ENCODE assay signal across 9 cellular contexts in the genomic region with DNA sequence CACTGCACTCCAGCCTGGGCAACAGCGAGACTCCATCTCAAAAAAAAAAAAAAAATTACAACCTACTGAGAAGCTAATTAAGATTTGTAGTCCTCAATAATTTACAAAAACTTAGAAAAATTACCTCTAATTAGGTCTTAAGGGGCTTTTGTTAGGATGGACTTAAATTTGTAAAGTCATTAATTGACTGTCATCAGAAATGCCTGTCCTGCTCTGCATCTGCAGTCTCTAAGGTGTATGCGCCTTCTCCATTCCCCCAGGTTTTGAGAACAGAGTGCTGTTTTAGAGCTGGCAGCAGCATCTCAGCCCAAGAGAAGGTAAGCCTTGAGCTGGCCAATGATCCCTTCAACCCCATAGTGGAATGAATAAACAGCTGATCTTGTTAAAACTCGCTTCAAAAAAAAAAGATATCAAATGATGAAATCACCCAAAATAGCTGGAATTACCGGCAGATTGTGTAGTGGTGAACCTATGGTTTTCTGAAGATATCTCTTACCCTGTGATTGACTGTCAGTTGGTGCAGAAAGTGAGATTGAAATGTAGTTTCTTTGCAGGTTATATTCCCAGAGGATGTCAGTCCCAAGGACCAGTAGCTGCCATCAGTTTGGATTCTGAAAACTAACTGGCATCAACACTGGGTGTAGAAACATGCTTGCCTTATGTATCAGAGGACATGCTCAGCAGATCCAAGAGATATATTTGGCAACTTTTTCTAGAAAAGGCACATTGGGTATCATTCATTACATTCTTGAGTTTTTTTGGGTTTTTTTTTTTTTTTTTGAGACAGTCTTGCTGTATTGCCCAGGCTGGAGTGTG. TPM values are rescaled to one million over a fixed set of nuclear protein-coding genes. Genes with fewer than 3 reads are reported as not detected.
DNase-seq lines count a peak whose midpoint lies in the region; ATAC-seq and TF ChIP-seq lines count a peak whose summit lies in the region.
"Had no signal": no experiment of that assay in that cellular context is flagged by ENCODE, and none has a peak within 500 bp of the region (broad histone marks: within the 10 kb centered on the region; RNA-seq: fewer than 3 reads in every experiment).

No MANE protein-coding gene starts in this region.

- H3K27me3 ChIP-seq in Caco-2 (replicated peaks; ENCODE audit: control insufficient read depth, insufficient read depth, low read length) (no peaks in the 10 kb centered on the region), brain microvascular endothelial cell (replicated peaks) (no peaks in the 10 kb centered on the region)

- CTCF ChIA-PET in Caco-2 (lab: Charles Lee) = interaction anchor here (0.7 to 1.1 kb wide), 2 partner anchors 13 to 55 kb away, joined by 3 read pairs; no protein-coding TSS in a partner anchor

- DNase-seq in Caco-2 = no peak
- no peak for DNase-seq in brain microvascular endothelial cell
- DNase-seq in natural killer cell = no peak
- DNase-seq in NCI-H1092 treated with DMSO at 0.1 percent for 48 hours (lab: John Stamatoyannopoulos, UW) = no peak
- DNase-seq in NCI-H146 treated with DMSO at 0.1 percent for 48 hours (lab: John Stamatoyannopoulos, UW; ENCODE audit: unreplicated experiment) = no peak
- DNase-seq: NCI-H1048 had no signal

- ATAC-seq in natural killer cell = no peak
- ATAC-seq in HG02840 (IDR thresholded peaks at IDR 0.05; ENCODE audit: low FRiP score, unreplicated experiment) = no peak
- no peak for ATAC-seq in HG03095 (IDR thresholded peaks at IDR 0.05; ENCODE audit: unreplicated experiment)

- no peaks in the 10 kb centered on the region for H3K9me3 ChIP-seq in Caco-2
- H3K9me3 ChIP-seq in KOPT-K1 (ENCODE audit: insufficient read depth, low read length, poor library complexity, severe bottlenecking) = no peaks in the 10 kb centered on the region

- TF ChIP-seq CTCF in Caco-2 (IDR thresholded peaks at IDR 0.05; ENCODE audit: insufficient read depth in 1 of 2, low read depth in 1 of 2, low read length in 1 of 2, severe bottlenecking in 1 of 2, unreplicated experiment in 1 of 2) (no peak), brain microvascular endothelial cell (IDR thresholded peaks at IDR 0.05; ENCODE audit: low read depth, low read length, missing control alignments) (no peak), natural killer cell (IDR thresholded peaks at IDR 0.05) (no peak)

- H3K9me3 Mint-ChIP-seq in Caco-2 (ENCODE audit: unreplicated experiment) = no peaks in the 10 kb centered on the region
- no peaks in the 10 kb centered on the region for H3K9me3 Mint-ChIP-seq in natural killer cell

- H3K36me3 ChIP-seq in Caco-2 (ENCODE audit: control insufficient read depth, insufficient read depth, low read length) = peaks cover 24% of the 10 kb centered on the region
- peaks cover 67% of the 10 kb centered on the region for H3K36me3 ChIP-seq in KOPT-K1 (ENCODE audit: insufficient read depth, low read length)
- H3K36me3 ChIP-seq in brain microvascular endothelial cell (replicated peaks) = peaks cover 63% of the 10 kb centered on the region

- no TSS peak for BruUV-seq in Caco-2 (replicated peaks; lab: Mats Ljungman, UMichigan)

- peaks cover 82% of the 10 kb centered on the region for H3K36me3 Mint-ChIP-seq in Caco-2 (ENCODE audit: insufficient read depth, unreplicated experiment)
- no peaks in the 10 kb centered on the region for H3K36me3 Mint-ChIP-seq in natural killer cell

- in situ Hi-C loops in brain microvascular endothelial cell (cut with HindIII; ENCODE audit: low pct_ligation_motif_present, low sequenced_read_pairs) = no loop called here

- peaks cover 47% of the 10 kb centered on the region for H3K4me1 ChIP-seq in Caco-2

- H3K27ac ChIP-seq in KOPT-K1 (ENCODE audit: low read depth, low read length, poor library complexity, severe bottlenecking) = peak overlapping the region; percentile 93
- no peak overlapping the region for H3K27ac ChIP-seq in brain microvascular endothelial cell

- peaks cover 27% of the 10 kb centered on the region for H3K4me1 Mint-ChIP-seq in Caco-2 (ENCODE audit: low read depth, unreplicated experiment)
- H3K4me1 Mint-ChIP-seq in natural killer cell = peaks cover 40 to 56% of the 10 kb centered on the region in 2 donors

- H3K27me3 Mint-ChIP-seq in Caco-2 (ENCODE audit: insufficient read depth, unreplicated experiment) (no peaks in the 10 kb centered on the region), natural killer cell (ENCODE audit: low read depth in 2 of 2) (no peaks in the 10 kb centered on the region)

- H3K4me3 Mint-ChIP-seq in Caco-2 (ENCODE audit: unreplicated experiment) = peak overlapping the region; percentile 86
- H3K4me3 Mint-ChIP-seq in natural killer cell = peak overlapping the region; percentile 4

- POLR2A ChIA-PET in Caco-2 (lab: Charles Lee) = interaction anchor here (1.3 kb wide), 1 partner anchor 580 kb away, joined by 5 read pairs; no protein-coding TSS in a partner anchor

- intact Hi-C loops in Caco-2 (cut with micrococcal nuclease; ENCODE audit: unreplicated experiment) = loop anchor here (5.0 kb wide), 1 partner anchor 154 kb away; no protein-coding TSS in a partner anchor
- intact Hi-C loops in natural killer cell (cut with micrococcal nuclease) = no loop called here

- peak overlapping the region; percentile 91; the same call in 1 of the 2 replicates for H3K4me3 ChIP-seq in Caco-2 (ENCODE audit: low read depth, low read length)
- H3K4me3 ChIP-seq in brain microvascular endothelial cell (ENCODE audit: low read depth, low read length) = peak overlapping the region; percentile 94

- peak overlapping the region; percentile 93 for H3K27ac Mint-ChIP-seq in Caco-2 (ENCODE audit: unreplicated experiment)
- peak overlapping the region; percentile 96 to 98 for H3K27ac Mint-ChIP-seq in natural killer cell

RNA-seq across cellular contexts. Expression of a gene that starts 25.7 kb away (rescaled TPM):
- total RNA-seq in Caco-2 (2022) (0.28 and 0.41 TPM in 2 replicates), natural killer cell (100 to 1,000 TPM; 138 to 163 (median 147) TPM)

RNA-seq across cellular contexts. Expression of a gene that starts 51.0 kb away (rescaled TPM):
- total RNA-seq in Caco-2 (2022) = 4.0 and 4.5 TPM in 2 replicates
- 1 to 10 TPM; 2.6 to 3.0 (median 3.0) TPM for total RNA-seq in natural killer cell

Comparison
In these comparisons a context has a peak if more than half of its experiments do, and no peak if none do; other contexts are left out.
1. RNA of a gene that starts 25.7 kb away (total RNA-seq): 138 to 163 TPM in natural killer cell; 0.28 to 0.41 TPM in Caco-2; every median in the first group is over 10 times any median in the second.